In the genomic region with DNA sequence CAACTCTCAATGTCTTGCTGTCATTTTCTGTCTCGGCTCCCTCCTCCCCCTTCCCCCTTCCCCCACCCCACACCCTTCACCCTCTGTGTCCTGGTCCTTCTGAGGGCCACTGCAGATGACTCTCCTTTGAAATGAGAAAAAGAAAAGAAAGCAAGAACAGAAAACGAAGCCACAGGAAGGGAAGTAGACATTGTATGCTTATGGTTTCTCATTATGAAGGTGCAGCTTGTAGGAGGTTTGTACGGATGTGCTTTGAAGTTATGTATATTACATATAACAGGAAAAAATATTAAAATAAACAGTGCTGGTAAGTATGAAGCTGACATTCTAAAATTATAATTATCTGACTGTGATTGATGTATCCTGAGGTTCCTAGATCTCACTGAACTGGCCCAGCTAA, we compare ENCODE assay signal across 15 cellular contexts. TPM values are rescaled to one million over a fixed set of nuclear protein-coding genes. Genes with fewer than 3 reads are reported as not detected.
DNase-seq lines count a peak whose midpoint lies in the region; ATAC-seq and TF ChIP-seq lines count a peak whose summit lies in the region.
"Had no signal": no experiment of that assay in that cellular context is flagged by ENCODE, and none has a peak within 500 bp of the region (broad histone marks: within the 10 kb centered on the region; RNA-seq: fewer than 3 reads in every experiment).

No MANE protein-coding gene starts in this region.

- ATAC-seq in activated CD4-positive, alpha-beta T cell treated with anti-CD3 and anti-CD28 coated beads for 36 hours, result peak; percentile 53
- ATAC-seq in activated T-cell treated with anti-CD3 and anti-CD28 coated beads, Interleukin-2, amount 50 U/mL, for 72 hours (replicated peaks in 1 of 2), result peak; percentile 44
- ATAC-seq in stimulated activated naive CD8-positive, alpha-beta T cell treated with anti-CD3 and anti-CD28 coated beads, Interleukin-15, amount 100 ng/mL, for 72 hours, result peak; percentile 35
- ATAC-seq in stimulated activated naive CD8-positive, alpha-beta T cell treated with anti-CD3 and anti-CD28 coated beads, Interleukin-15, Interleukin-2, amounts not matched to agents 100 U/mL and 50 U/mL, for 24 hours, result no peak
- ATAC-seq: HCT116, HepG2 had no signal

- in situ Hi-C loops in GM13976 (cut with MboI; ENCODE audit: low sequenced_read_pairs, unreplicated experiment), result no loop called here

- peaks cover 19% of the 10 kb centered on the region for H3K4me1 Mint-ChIP-seq in activated CD4-positive, alpha-beta T cell treated with anti-CD3 and anti-CD28 coated beads for 36 hours
- H3K4me1 Mint-ChIP-seq in activated T-cell treated with anti-CD3 and anti-CD28 coated beads, Interleukin-2, amount 50 U/mL, for 72 hours (ENCODE audit: low read depth), result peaks cover 6% of the 10 kb centered on the region
- no peaks in the 10 kb centered on the region for H3K4me1 Mint-ChIP-seq in stimulated activated naive CD8-positive, alpha-beta T cell treated with anti-CD3 and anti-CD28 coated beads, Interleukin-15, amount 100 ng/mL, for 72 hours
- H3K4me1 Mint-ChIP-seq: CD8-positive, alpha-beta memory T cell had no signal

- TF ChIP-seq CTCF in GM13976 (IDR thresholded peaks at IDR 0.05; ENCODE audit: borderline replicate concordance, control extremely low read depth, extremely low read depth, insufficient read depth, missing control alignments), result no peak

- no peaks in the 10 kb centered on the region for H3K36me3 Mint-ChIP-seq in activated CD4-positive, alpha-beta T cell treated with anti-CD3 and anti-CD28 coated beads for 36 hours (ENCODE audit: low read depth)
- no peaks in the 10 kb centered on the region for H3K36me3 Mint-ChIP-seq in activated T-cell treated with anti-CD3 and anti-CD28 coated beads, Interleukin-2, amount 50 U/mL, for 72 hours (ENCODE audit: insufficient read depth in 2 of 2)
- H3K36me3 Mint-ChIP-seq: CD14-positive monocyte; CD8-positive, alpha-beta memory T cell had no signal

- no peak for DNase-seq in activated CD4-positive, alpha-beta T cell treated with anti-CD3 and anti-CD28 coated beads for 36 hours
- no peak for DNase-seq in activated CD4-positive, alpha-beta T cell treated with anti-CD3 and anti-CD28 coated beads, Interleukin-2, amount 50 U/mL, for 48 hours
- DNase-seq in activated T-cell treated with anti-CD3 and anti-CD28 coated beads, Interleukin-2, amount 50 U/mL, for 72 hours, result no peak
- DNase-seq in activated T-cell treated with anti-CD3 and anti-CD28 coated beads for 4 hours, result no peak
- no peak for DNase-seq in stimulated activated naive CD8-positive, alpha-beta T cell treated with anti-CD3 and anti-CD28 coated beads, Interleukin-15, amount 100 ng/mL, for 72 hours
- DNase-seq in stimulated activated naive CD8-positive, alpha-beta T cell treated with anti-CD3 and anti-CD28 coated beads, Interleukin-15, Interleukin-2, amounts not matched to agents 100 U/mL and 50 U/mL, for 24 hours, result no peak
- DNase-seq in GM13976 (ENCODE audit: low spot score), result no peak
- DNase-seq: Caco-2; CD8-positive, alpha-beta memory T cell; DND-41; GDM1; GM23248 had no signal

- intact Hi-C loops in activated CD4-positive, alpha-beta T cell treated with anti-CD3 and anti-CD28 coated beads for 36 hours (cut with DNase I, micrococcal nuclease), result no loop called here

- no peak overlapping the region for H3K4me3 Mint-ChIP-seq in activated CD4-positive, alpha-beta T cell treated with anti-CD3 and anti-CD28 coated beads for 36 hours
- H3K4me3 Mint-ChIP-seq in activated T-cell treated with anti-CD3 and anti-CD28 coated beads, Interleukin-2, amount 50 U/mL, for 72 hours, result peak overlapping the region in 1 of 2 donors; percentile 39
- H3K4me3 Mint-ChIP-seq in stimulated activated naive CD8-positive, alpha-beta T cell treated with anti-CD3 and anti-CD28 coated beads, Interleukin-15, amount 100 ng/mL, for 72 hours, result no peak overlapping the region
- H3K4me3 Mint-ChIP-seq: CD8-positive, alpha-beta memory T cell had no signal

- H3K9me3 Mint-ChIP-seq in activated CD4-positive, alpha-beta T cell treated with anti-CD3 and anti-CD28 coated beads for 36 hours (ENCODE audit: low read depth), result no peaks in the 10 kb centered on the region
- no peaks in the 10 kb centered on the region for H3K9me3 Mint-ChIP-seq in activated T-cell treated with anti-CD3 and anti-CD28 coated beads, Interleukin-2, amount 50 U/mL, for 72 hours
- no peaks in the 10 kb centered on the region for H3K9me3 Mint-ChIP-seq in stimulated activated naive CD8-positive, alpha-beta T cell treated with anti-CD3 and anti-CD28 coated beads, Interleukin-15, amount 100 ng/mL, for 72 hours
- H3K9me3 Mint-ChIP-seq: CD8-positive, alpha-beta memory T cell had no signal

- CTCF ChIA-PET in activated CD4-positive, alpha-beta T cell treated with anti-CD3 and anti-CD28 coated beads for 36 hours (lab: Charles Lee), result interaction anchor here (1.2 kb wide), 1 partner anchor 20 kb away, joined by 4 read pairs; no protein-coding TSS in a partner anchor

- H3K27me3 Mint-ChIP-seq in activated CD4-positive, alpha-beta T cell treated with anti-CD3 and anti-CD28 coated beads for 36 hours, result no peaks in the 10 kb centered on the region
- no peaks in the 10 kb centered on the region for H3K27me3 Mint-ChIP-seq in activated T-cell treated with anti-CD3 and anti-CD28 coated beads, Interleukin-2, amount 50 U/mL, for 72 hours (ENCODE audit: low read depth)
- H3K27me3 Mint-ChIP-seq in stimulated activated naive CD8-positive, alpha-beta T cell treated with anti-CD3 and anti-CD28 coated beads, Interleukin-15, amount 100 ng/mL, for 72 hours, result no peaks in the 10 kb centered on the region

- POLR2A ChIA-PET in activated CD4-positive, alpha-beta T cell treated with anti-CD3 and anti-CD28 coated beads for 36 hours (lab: Charles Lee), result no interaction called here

- peak overlapping the region; percentile 58 for H3K27ac Mint-ChIP-seq in activated CD4-positive, alpha-beta T cell treated with anti-CD3 and anti-CD28 coated beads for 36 hours
- H3K27ac Mint-ChIP-seq in activated T-cell treated with anti-CD3 and anti-CD28 coated beads, Interleukin-2, amount 50 U/mL, for 72 hours, result no peak overlapping the region
- H3K27ac Mint-ChIP-seq in stimulated activated naive CD8-positive, alpha-beta T cell treated with anti-CD3 and anti-CD28 coated beads, Interleukin-15, amount 100 ng/mL, for 72 hours, result no peak overlapping the region

RNA-seq across cellular contexts. Expression of gene AAR2, which starts 6.3 kb away (rescaled TPM):
- total RNA-seq in activated CD4-positive, alpha-beta T cell treated with anti-CD3 and anti-CD28 coated beads for 36 hours, result 10 to 100 TPM; 18.7 to 20.7 TPM
- 10 to 100 TPM; 19.1 to 25.3 TPM for total RNA-seq in activated T-cell treated with anti-CD3 and anti-CD28 coated beads, Interleukin-2, amount 50 U/mL, for 72 hours
